Comparison of ENCODE assay signal across 9 cellular contexts in genomic region chr2:134206573-134206972, GRCh38. TPM values are rescaled to one million over a fixed set of nuclear protein-coding genes. Genes with fewer than 3 reads are reported as not detected.
DNase-seq lines count a peak whose midpoint lies in the region; ATAC-seq and TF ChIP-seq lines count a peak whose summit lies in the region.
"Had no signal": no experiment of that assay in that cellular context is flagged by ENCODE, and none has a peak within 500 bp of the region (broad histone marks: within the 10 kb centered on the region; RNA-seq: fewer than 3 reads in every experiment).

No MANE protein-coding gene starts in this region.

- in situ Hi-C loops in mammary epithelial cell (cut with MboI; ENCODE audit: low sequenced_read_pairs in 2 of 2), result loop anchor here (5.0 to 25.0 kb wide), 2 partner anchors 84 to 319 kb away; no protein-coding TSS in a partner anchor

- peak overlapping the region; percentile 7 for H3K27ac Mint-ChIP-seq in CD8-positive, alpha-beta T cell
- H3K27ac Mint-ChIP-seq in nephron progenitor cell, result peak overlapping the region; percentile 18

- no peaks in the 10 kb centered on the region for H3K27me3 ChIP-seq in CD8-positive, alpha-beta T cell (ENCODE audit: insufficient read depth, low read length)
- H3K27me3 ChIP-seq in mammary epithelial cell (ENCODE audit: insufficient read depth, low read length), result no peaks in the 10 kb centered on the region

- H3K4me2 ChIP-seq in mammary epithelial cell (ENCODE audit: insufficient read depth, low read depth, low read length), result no peak overlapping the region

- no peak overlapping the region for H3K4me3 ChIP-seq in CD8-positive, alpha-beta T cell (ENCODE audit: low read depth, low read length)
- H3K4me3 ChIP-seq in mammary epithelial cell (replicated peaks in 1 of 3; ENCODE audit: insufficient read depth in 1 of 3, low read depth in 2 of 3, low read length in 3 of 3), result no peak overlapping the region

- WGBS in mammary epithelial cell (ENCODE audit: low coverage, missing lambda C conversion rate), result 71% methylated on average over 5 of the region's 5 CpGs

- H2AFZ ChIP-seq in mammary epithelial cell (ENCODE audit: low read depth, low read length), result no peak overlapping the region

- POLR2A ChIA-PET in CD8-positive, alpha-beta T cell (lab: Charles Lee), result interaction anchor here (0.9 to 4.2 kb wide), 5 partner anchors 7 to 205 kb away, joined by 3 to 31 read pairs (median 7); no protein-coding TSS in a partner anchor

- H3K79me2 ChIP-seq in mammary epithelial cell (ENCODE audit: insufficient read depth, low read length), result peaks cover 23% of the 10 kb centered on the region

- H3K9ac ChIP-seq in mammary epithelial cell (ENCODE audit: insufficient read depth, low read length), result no peak overlapping the region

- H3K27ac ChIP-seq in CD8-positive, alpha-beta T cell (ENCODE audit: low read depth, low read length), result no peak overlapping the region
- H3K27ac ChIP-seq in mammary epithelial cell (ENCODE audit: insufficient read depth, low read depth, low read length), result no peak overlapping the region

- ATAC-seq in CD8-positive, alpha-beta T cell, result no peak
- ATAC-seq in GM21526 (IDR thresholded peaks at IDR 0.05; ENCODE audit: low FRiP score, unreplicated experiment), result no peak

- no peaks in the 10 kb centered on the region for H3K36me3 ChIP-seq in CD8-positive, alpha-beta T cell (ENCODE audit: insufficient read depth, low read length)
- H3K36me3 ChIP-seq in mammary epithelial cell (ENCODE audit: insufficient read depth, low read length), result no peaks in the 10 kb centered on the region

- peaks cover 34% of the 10 kb centered on the region for H3K4me1 ChIP-seq in CD8-positive, alpha-beta T cell (ENCODE audit: insufficient read depth, low read length)
- H3K4me1 ChIP-seq in mammary epithelial cell (ENCODE audit: insufficient read depth, low read length), result peaks cover 14% of the 10 kb centered on the region

- no peak for TF ChIP-seq CTCF in CD8-positive, alpha-beta T cell (IDR thresholded peaks at IDR 0.05)
- TF ChIP-seq CTCF in mammary epithelial cell (conservative IDR thresholded peaks at IDR 0.05 in 1 of 2, IDR thresholded peaks at IDR 0.05 in 1 of 2; ENCODE audit: extremely low read depth in 1 of 2, insufficient read depth in 1 of 2, low read depth in 1 of 2, low read length in 2 of 2) (no peak), nephron progenitor cell (IDR thresholded peaks at IDR 0.05) (no peak)

- H3K27me3 Mint-ChIP-seq in CD8-positive, alpha-beta T cell (ENCODE audit: low read depth), result no peaks in the 10 kb centered on the region
- H3K27me3 Mint-ChIP-seq in nephron progenitor cell (ENCODE audit: low read depth, poor library complexity), result no peaks in the 10 kb centered on the region

- dilution Hi-C loops in mammary epithelial cell (cut with HindIII; ENCODE audit: low sequenced_read_pairs), result no loop called here

- CTCF ChIA-PET in CD8-positive, alpha-beta T cell (lab: Charles Lee), result interaction anchor here (0.8 to 8.9 kb wide), 28 partner anchors 9 to 218 kb away, joined by 3 to 211 read pairs (median 9); partner anchors contain the start of gene MGAT5
- CTCF ChIA-PET in mammary epithelial cell (lab: Charles Lee; ENCODE audit: low non-redundant PET), result no interaction called here

- peaks cover 12% of the 10 kb centered on the region for H3K4me1 Mint-ChIP-seq in CD8-positive, alpha-beta T cell (ENCODE audit: low read depth)
- H3K4me1 Mint-ChIP-seq in nephron progenitor cell, result peaks cover 25% of the 10 kb centered on the region

- no peaks in the 10 kb centered on the region for H3K36me3 Mint-ChIP-seq in CD8-positive, alpha-beta T cell
- H3K36me3 Mint-ChIP-seq in nephron progenitor cell (ENCODE audit: low read depth), result no peaks in the 10 kb centered on the region

- no TSS peak for BruUV-seq in mammary epithelial cell (replicated peaks; lab: Mats Ljungman, UMichigan)

- intact Hi-C loops in CD8-positive, alpha-beta T cell (cut with DNase I, micrococcal nuclease), result loop anchor here (5.0 kb wide), 5 partner anchors 34 to 319 kb away; no protein-coding TSS in a partner anchor
- intact Hi-C loops in mammary epithelial cell (cut with micrococcal nuclease), result loop anchor here (5.0 kb wide), 3 partner anchors 89 to 319 kb away; no protein-coding TSS in a partner anchor

- no peaks in the 10 kb centered on the region for H4K20me1 ChIP-seq in mammary epithelial cell (ENCODE audit: insufficient read depth, low read length)

- H3K4me3 Mint-ChIP-seq in CD8-positive, alpha-beta T cell, result no peak overlapping the region
- H3K4me3 Mint-ChIP-seq in nephron progenitor cell, result no peak overlapping the region

- no peak for DNase-seq in CD8-positive, alpha-beta T cell
- peak; percentile 60 for DNase-seq in HS-27A (ENCODE audit: low read depth)
- DNase-seq in mammary epithelial cell, result peak; percentile 53
- no peak for DNase-seq in nephron progenitor cell
- no peak for DNase-seq in SW480 (ENCODE audit: low spot score)
- no peak for DNase-seq in activated effector memory CD4-positive, alpha-beta T cell treated with anti-CD3 and anti-CD28 coated beads, Interleukin-2, amount 50 U/mL, for 16 hours
- DNase-seq in AML-193 (lab: John Stamatoyannopoulos, UW), result no peak
- DNase-seq: nucleus accumbens had no signal

- H3K9me3 ChIP-seq in CD8-positive, alpha-beta T cell (ENCODE audit: low read length), result no peaks in the 10 kb centered on the region
- H3K9me3 ChIP-seq in mammary epithelial cell (replicated peaks; ENCODE audit: insufficient read depth, low read length), result no peaks in the 10 kb centered on the region

- no peaks in the 10 kb centered on the region for H3K9me3 Mint-ChIP-seq in CD8-positive, alpha-beta T cell
- peaks cover 3% of the 10 kb centered on the region for H3K9me3 Mint-ChIP-seq in nephron progenitor cell

RNA-seq across cellular contexts. Expression of gene MGAT5, which starts 47.3 kb away (rescaled TPM):
- 10 to 100 TPM; 49.6 to 52.9 TPM for total RNA-seq in CD8-positive, alpha-beta T cell
- total RNA-seq in mammary epithelial cell, result 10 to 100 TPM; 43.3 to 63.2 TPM
- polyA plus RNA-seq in mammary epithelial cell, result 22.9 TPM
- polyA minus RNA-seq in mammary epithelial cell, result 68.7 TPM

Comparison
In these comparisons a context has a peak if more than half of its experiments do, and no peak if none do; other contexts are left out.
1. DNase-seq: peak in HS-27A (single experiment) and mammary epithelial cell (single experiment); none in CD8-positive, alpha-beta T cell (0 of 7), nephron progenitor cell (single experiment), SW480 (single experiment), activated effector memory CD4-positive, alpha-beta T cell treated with anti-CD3 and anti-CD28 coated beads, Interleukin-2, amount 50 U/mL, for 16 hours (single experiment) and AML-193 (0 of 2).